ENCODE assay signal across 8 cellular contexts in the genomic region with DNA sequence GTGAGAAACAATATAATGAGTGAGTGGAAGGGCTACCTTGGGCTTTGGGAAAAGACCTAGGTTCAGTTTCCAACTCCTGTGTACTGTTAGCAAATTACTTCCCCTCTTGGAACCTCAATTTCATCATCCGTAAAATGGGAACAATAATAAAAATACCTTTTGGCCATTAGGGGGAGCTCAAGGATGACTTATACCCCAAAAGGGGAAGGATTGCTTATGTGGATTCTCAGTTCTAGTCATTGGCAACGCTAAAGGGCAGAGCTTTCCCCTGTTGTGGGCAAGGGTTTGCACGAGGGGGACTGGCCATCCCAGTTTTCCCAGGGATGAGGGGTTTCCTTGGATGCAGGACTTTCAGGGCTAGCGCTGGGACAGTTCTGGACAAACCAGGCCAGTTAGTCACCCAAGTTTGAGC. TPM values are rescaled to one million over a fixed set of nuclear protein-coding genes. Genes with fewer than 3 reads are reported as not detected.
DNase-seq lines count a peak whose midpoint lies in the region; ATAC-seq and TF ChIP-seq lines count a peak whose summit lies in the region.

No MANE protein-coding gene starts in this region.

- peak in 5 of 7 experiments; percentile 29 to 61 (median 52) for TF ChIP-seq CTCF in body of pancreas (IDR thresholded peaks at IDR 0.05)

- ATAC-seq in body of pancreas, result no peak
- peak; percentile 19 for ATAC-seq in left lobe of liver

- peaks cover 7% of the 10 kb centered on the region for H3K27me3 ChIP-seq in H7 (ENCODE audit: control insufficient read depth, insufficient read depth, low read length)
- H3K27me3 ChIP-seq in body of pancreas, result no peaks in the 10 kb centered on the region

- TF ChIP-seq POLR2A in body of pancreas (IDR thresholded peaks at IDR 0.05), result no peak

- H3K4me1 ChIP-seq in body of pancreas, result peaks cover 18% of the 10 kb centered on the region

- H3K36me3 ChIP-seq in H7 (replicated peaks; ENCODE audit: control insufficient read depth, insufficient read depth, low read length) (no peaks in the 10 kb centered on the region), body of pancreas (replicated peaks in 1 of 2; ENCODE audit: insufficient read depth in 1 of 2, low read depth in 2 of 2) (no peaks in the 10 kb centered on the region)

- WGBS in body of pancreas, 2 donors, result 22 to 23% methylated on average over 4 of the region's 4 CpGs

- no peak overlapping the region for H3K4me3 ChIP-seq in H7 (ENCODE audit: insufficient read depth, low read depth, low read length)
- H3K4me3 ChIP-seq in body of pancreas, result no peak overlapping the region

- peak; percentile 4 to 20 for DNase-seq in activated CD4-positive, alpha-beta T cell treated with anti-CD3 and anti-CD28 coated beads, Interleukin-2, amount 50 U/mL, for 48 hours
- DNase-seq in activated CD4-positive, alpha-beta T cell treated with anti-CD3 and anti-CD28 coated beads for 48 hours, result no peak
- DNase-seq in H7, result peak; percentile 73
- DNase-seq in NCI-H345 treated with DMSO at 0.1 percent for 48 hours (lab: John Stamatoyannopoulos, UW; ENCODE audit: unreplicated experiment), result peak; percentile 12
- no peak for DNase-seq in body of pancreas
- DNase-seq in left lobe of liver (ENCODE audit: low spot score), result no peak
- DNase-seq in posterior vena cava (ENCODE audit: low spot score), result no peak
- no peak for DNase-seq in NCI-H524 treated with DMSO at 0.1 percent for 48 hours (lab: John Stamatoyannopoulos, UW)

- no peak overlapping the region for H3K27ac ChIP-seq in body of pancreas

- no peaks in the 10 kb centered on the region for H3K9me3 ChIP-seq in body of pancreas

- intact Hi-C loops in body of pancreas (cut with DNase I), result loop anchor here (10.0 kb wide), 1 partner anchor 172 kb away; no protein-coding TSS in a partner anchor
- intact Hi-C loops in posterior vena cava (cut with DNase I), result loop anchor here in 1 of 2 donors (10.0 kb wide), 1 partner anchor 182 kb away; no protein-coding TSS in a partner anchor

RNA-seq across cellular contexts. Expression of a gene that starts 3.1 kb away (rescaled TPM):
- total RNA-seq in H7 (2014; rRNA removed; shearing (Covaris generic)), result 34.4 and 35.4 TPM in 2 replicates
- total RNA-seq in body of pancreas (10 to 100 TPM; 26.4 to 28.5 TPM), left lobe of liver (26.0 TPM), posterior vena cava (10 to 100 TPM; 37.3 to 39.1 TPM)

RNA-seq across cellular contexts. Expression of a gene that starts 3.8 kb away (rescaled TPM):
- 5.8 and 6.9 TPM in 2 replicates for total RNA-seq in H7 (2014; rRNA removed; shearing (Covaris generic))
- 1 to 10 TPM; 2.6 to 3.0 TPM for total RNA-seq in body of pancreas
- 2.1 TPM for total RNA-seq in left lobe of liver
- 10 to 100 TPM in 1 of 2 donors, 1 to 10 TPM in 1; 6.4 to 12.2 TPM for total RNA-seq in posterior vena cava

Comparison
In these comparisons a context has a peak if more than half of its experiments do, and no peak if none do; other contexts are left out.
1. DNase-seq: peak in activated CD4-positive, alpha-beta T cell treated with anti-CD3 and anti-CD28 coated beads, Interleukin-2, amount 50 U/mL, for 48 hours (2 of 2), H7 (single experiment) and NCI-H345 treated with DMSO at 0.1 percent for 48 hours (single experiment); none in activated CD4-positive, alpha-beta T cell treated with anti-CD3 and anti-CD28 coated beads for 48 hours (single experiment), body of pancreas (0 of 4), left lobe of liver (single experiment), posterior vena cava (single experiment) and NCI-H524 treated with DMSO at 0.1 percent for 48 hours (single experiment).